9 cellular contexts compared by ENCODE assay signal in genomic region chr1:150765977-150766301, GRCh38. TPM values are rescaled to one million over a fixed set of nuclear protein-coding genes. Genes with fewer than 3 reads are reported as not detected.
DNase-seq lines count a peak whose midpoint lies in the region; ATAC-seq and TF ChIP-seq lines count a peak whose summit lies in the region.
"Not testable (repeated sequence)": the region's sequence is repeated elsewhere in the genome, so short reads cannot be mapped to it uniquely, and the experiment has no call there.
"Had no signal": no experiment of that assay in that cellular context is flagged by ENCODE, and none has a peak within 500 bp of the region (broad histone marks: within the 10 kb centered on the region; RNA-seq: fewer than 3 reads in every experiment).

No MANE protein-coding gene starts in this region.

- not testable (repeated sequence) for H3K9me2 ChIP-seq in DOHH2 (replicated peaks; ENCODE audit: control insufficient read depth, low read length)

- H3K27me3 Mint-ChIP-seq in activated naive CD8-positive, alpha-beta T cell treated with anti-CD3 and anti-CD28 coated beads, Interleukin-2, amount 10 ng/mL, durations not matched to agents 7 days and 5 days: not testable (repeated sequence)

- H3K4me2 ChIP-seq in DOHH2 (ENCODE audit: low read length): peak overlapping the region; percentile 90

- H3K79me2 ChIP-seq in DOHH2 (ENCODE audit: control insufficient read depth, low read length): peaks cover 45% of the 10 kb centered on the region

- peaks cover 20% of the 10 kb centered on the region for H3K36me3 Mint-ChIP-seq in activated naive CD8-positive, alpha-beta T cell treated with anti-CD3 and anti-CD28 coated beads, Interleukin-2, amount 10 ng/mL, durations not matched to agents 7 days and 5 days

- H3K4me1 ChIP-seq in DOHH2 (ENCODE audit: control insufficient read depth, low read length): peaks cover 59% of the 10 kb centered on the region
- H3K4me1 ChIP-seq in heart left ventricle: peaks cover 0 to 41% (median 0%) of the 10 kb centered on the region in 12 donors
- peaks cover 59 to 72% of the 10 kb centered on the region in 2 experiments for H3K4me1 ChIP-seq in neutrophil (ENCODE audit: control insufficient read depth in 1 of 2, insufficient read depth in 1 of 2, low read depth in 1 of 2, low read length in 1 of 2)
- H3K4me1 ChIP-seq in tibial nerve: peaks cover 0 to 18% (median 4%) of the 10 kb centered on the region in 4 donors

- H3K27ac ChIP-seq in DOHH2 (ENCODE audit: low read depth, low read length): peak overlapping the region; percentile 83
- H3K27ac ChIP-seq in HL-60 (replicated peaks): peak overlapping the region; percentile 92
- peak overlapping the region in 6 of 12 donors; percentile 10 to 93 (median 46) for H3K27ac ChIP-seq in heart left ventricle
- peak overlapping the region; percentile 88 for H3K27ac ChIP-seq in neutrophil
- peak overlapping the region in 3 of 4 donors; percentile 77 to 79 (median 79) for H3K27ac ChIP-seq in tibial nerve

- POLR2A ChIA-PET in activated naive CD8-positive, alpha-beta T cell treated with anti-CD3 and anti-CD28 coated beads, Interleukin-2, amount 10 ng/mL, durations not matched to agents 7 days and 5 days (lab: Charles Lee): interaction anchor here (0.6 to 1.5 kb wide), 8 partner anchors 38 to 402 kb away, joined by 3 to 8 read pairs (median 3); partner anchors contain the start of gene RPRD2

- 88 to 100% (median 89%) methylated on average over 1 of the region's 1 CpG for WGBS in heart left ventricle, 4 donors
- 64 to 76% methylated on average over 1 of the region's 1 CpG for WGBS in tibial nerve, 2 donors

- H3K27ac Mint-ChIP-seq in activated naive CD8-positive, alpha-beta T cell treated with anti-CD3 and anti-CD28 coated beads, Interleukin-2, amount 10 ng/mL, durations not matched to agents 7 days and 5 days: peak overlapping the region; percentile 91

- peaks cover 31% of the 10 kb centered on the region for H3K4me1 Mint-ChIP-seq in activated naive CD8-positive, alpha-beta T cell treated with anti-CD3 and anti-CD28 coated beads, Interleukin-2, amount 10 ng/mL, durations not matched to agents 7 days and 5 days

- not testable (repeated sequence) for H3F3A ChIP-seq in DOHH2 (ENCODE audit: control insufficient read depth, insufficient read depth)

- not testable (repeated sequence) for TF ChIP-seq CTCF in DOHH2 (IDR thresholded peaks at IDR 0.05; ENCODE audit: low read depth, low read length, poor library complexity, severe bottlenecking); HL-60 (IDR thresholded peaks at IDR 0.05; ENCODE audit: insufficient read depth, low read length); heart left ventricle (IDR thresholded peaks at IDR 0.05); neutrophil (IDR thresholded peaks at IDR 0.05); tibial nerve (IDR thresholded peaks at IDR 0.05)

- intact Hi-C loops in heart left ventricle (cut with DNase I): not testable (repeated sequence)

- peak overlapping the region; percentile 86 for H3K4me3 ChIP-seq in DOHH2 (ENCODE audit: low read length)
- not testable (repeated sequence) for H3K4me3 ChIP-seq in HL-60 (replicated peaks; ENCODE audit: insufficient read depth, low read length)
- peak overlapping the region in 8 of 12 donors; percentile 27 to 60 (median 48) for H3K4me3 ChIP-seq in heart left ventricle
- H3K4me3 ChIP-seq in neutrophil (ENCODE audit: low read depth in 1 of 2, low read length in 1 of 2): peak overlapping the region; percentile 70 to 78
- peak overlapping the region in 2 of 4 donors; percentile 44 to 47 for H3K4me3 ChIP-seq in tibial nerve

- not testable (repeated sequence) for H3K9me3 Mint-ChIP-seq in activated naive CD8-positive, alpha-beta T cell treated with anti-CD3 and anti-CD28 coated beads, Interleukin-2, amount 10 ng/mL, durations not matched to agents 7 days and 5 days

- not testable (repeated sequence) for H3K27me3 ChIP-seq in DOHH2 (ENCODE audit: control insufficient read depth, low read length); HL-60 (ENCODE audit: insufficient read depth, poor library complexity, severe bottlenecking); heart left ventricle; neutrophil; tibial nerve

- not testable (repeated sequence) for H4K20me1 ChIP-seq in DOHH2 (ENCODE audit: control insufficient read depth, insufficient read depth, low read depth, low read length)

- TF ChIP-seq POLR2A in heart left ventricle (IDR thresholded peaks at IDR 0.05); tibial nerve (IDR thresholded peaks at IDR 0.05): not testable (repeated sequence)

- H3K36me3 ChIP-seq in DOHH2 (ENCODE audit: control insufficient read depth, low read length) (peaks cover 24% of the 10 kb centered on the region), neutrophil (peaks cover 16% of the 10 kb centered on the region)
- not testable (repeated sequence) for H3K36me3 ChIP-seq in heart left ventricle, tibial nerve

- peak; percentile 12 for ATAC-seq in GM21723 (IDR thresholded peaks at IDR 0.05; ENCODE audit: unreplicated experiment)
- not testable (repeated sequence) for ATAC-seq in activated naive CD8-positive, alpha-beta T cell treated with anti-CD3 and anti-CD28 coated beads, Interleukin-2, amount 10 ng/mL, durations not matched to agents 7 days and 5 days (ENCODE audit: low read depth); heart left ventricle

- TF ChIP-seq EP300 in tibial nerve (IDR thresholded peaks at IDR 0.05): not testable (repeated sequence)

- peak overlapping the region; percentile 85 for H3K4me3 Mint-ChIP-seq in activated naive CD8-positive, alpha-beta T cell treated with anti-CD3 and anti-CD28 coated beads, Interleukin-2, amount 10 ng/mL, durations not matched to agents 7 days and 5 days

- not testable (repeated sequence) for DNase-seq in HL-60 (ENCODE audit: low read depth in 1 of 2, low spot score in 1 of 2); heart left ventricle; tibial nerve (ENCODE audit: low spot score in 2 of 2)
- peak; percentile 38 for DNase-seq in UCSD-AML1 (lab: John Stamatoyannopoulos, UW; ENCODE audit: unreplicated experiment)
- peak; percentile 30 for DNase-seq in activated naive CD8-positive, alpha-beta T cell treated with anti-CD3 and anti-CD28 coated beads, Interleukin-2, amount 10 ng/mL, durations not matched to agents 7 days and 5 days

- not testable (repeated sequence) for H3K9me3 ChIP-seq in DOHH2 (ENCODE audit: control insufficient read depth, insufficient read depth, low read length); heart left ventricle; neutrophil; tibial nerve

RNA-seq across cellular contexts. Expression of gene CTSS, which starts 0.4 kb away (rescaled TPM):
- 100 to 1,000 TPM; 104 to 106 TPM for total RNA-seq in activated naive CD8-positive, alpha-beta T cell treated with anti-CD3 and anti-CD28 coated beads, Interleukin-2, amount 10 ng/mL, durations not matched to agents 7 days and 5 days
- total RNA-seq in heart left ventricle (100 to 1,000 TPM in 2 of 9 donors, 10 to 100 TPM in 5, 1 to 10 TPM in 2; 5.8 to 306 (median 16.9) TPM), tibial nerve (10 to 100 TPM; 29.7 to 57.7 (median 41.3) TPM)
- polyA plus RNA-seq in heart left ventricle: 10 to 100 TPM in 1 of 2 donors, 1 to 10 TPM in 1; 3.9 to 10.2 TPM

RNA-seq across cellular contexts. Expression of gene CTSK, which starts 42.1 kb away (rescaled TPM):
- 1 to 10 TPM; 6.7 to 9.4 TPM for total RNA-seq in activated naive CD8-positive, alpha-beta T cell treated with anti-CD3 and anti-CD28 coated beads, Interleukin-2, amount 10 ng/mL, durations not matched to agents 7 days and 5 days
- total RNA-seq in heart left ventricle (10 to 100 TPM in 2 of 9 donors, 1 to 10 TPM in 7; 2.1 to 17.9 (median 6.1) TPM), tibial nerve (10 to 100 TPM; 42.0 to 87.9 (median 45.5) TPM)
- polyA plus RNA-seq in heart left ventricle: 1 to 10 TPM; 2.1 to 2.4 TPM

RNA-seq across cellular contexts. Expression of gene HORMAD1, which starts 45.2 kb away (rescaled TPM):
- under 1 TPM; 0.62 to 0.69 TPM for total RNA-seq in activated naive CD8-positive, alpha-beta T cell treated with anti-CD3 and anti-CD28 coated beads, Interleukin-2, amount 10 ng/mL, durations not matched to agents 7 days and 5 days
- total RNA-seq in heart left ventricle (under 1 TPM in 2 of 9 donors, not detected in 7; 0.25 to 0.45 TPM), tibial nerve (1 to 10 TPM in 3 of 4 donors, under 1 TPM in 1; 0.39 to 8.7 (median 2.5) TPM)
- not detected for polyA plus RNA-seq in heart left ventricle
- total RNA-seq: HT1080 had no signal
